ENCODE assay signal across 18 cellular contexts in genomic region chr6:149323353-149323752, GRCh38. TPM values are rescaled to one million over a fixed set of nuclear protein-coding genes. Genes with fewer than 3 reads are reported as not detected.
DNase-seq lines count a peak whose midpoint lies in the region; ATAC-seq and TF ChIP-seq lines count a peak whose summit lies in the region.
"Had no signal": no experiment of that assay in that cellular context is flagged by ENCODE, and none has a peak within 500 bp of the region (broad histone marks: within the 10 kb centered on the region; RNA-seq: fewer than 3 reads in every experiment).

No MANE protein-coding gene starts in this region.

- TF ChIP-seq CTCF in DOHH2 (IDR thresholded peaks at IDR 0.05; ENCODE audit: low read depth, low read length, poor library complexity, severe bottlenecking) (no peak), natural killer cell (IDR thresholded peaks at IDR 0.05) (no peak), BE2C (IDR thresholded peaks at IDR 0.05; ENCODE audit: low read depth, low read length) (no peak), dorsolateral prefrontal cortex (IDR thresholded peaks at IDR 0.05 in 54 of 56, conservative IDR thresholded peaks at IDR 0.05 in 2 of 56; ENCODE audit: low read depth in 1 of 56, partially characterized antibody in 56 of 56) (no peak)

- no peaks in the 10 kb centered on the region for H3K27me3 Mint-ChIP-seq in T-helper 2 cell treated with Interferon-gamma antibody and Interleukin-4, amounts not matched to agents 5 μg/mL and 100 μg/mL, for 36 hours (ENCODE audit: low read depth)
- no peaks in the 10 kb centered on the region for H3K27me3 Mint-ChIP-seq in activated naive CD8-positive, alpha-beta T cell
- no peaks in the 10 kb centered on the region for H3K27me3 Mint-ChIP-seq in natural killer cell (ENCODE audit: low read depth in 2 of 2)

- H3K27ac ChIP-seq in DOHH2 (ENCODE audit: low read depth, low read length) (no peak overlapping the region), dorsolateral prefrontal cortex (peak overlapping the region in 15 of 59 donors; percentile 3 to 98 (median 29))
- H3K27ac ChIP-seq: parathyroid adenoma, SJSA1 had no signal

- H3F3A ChIP-seq in DOHH2 (ENCODE audit: control insufficient read depth, insufficient read depth) = peaks cover 2% of the 10 kb centered on the region; the same call in 1 of the 2 replicates

- H4K20me1 ChIP-seq in DOHH2 (ENCODE audit: control insufficient read depth, insufficient read depth, low read depth, low read length) = peaks cover 9% of the 10 kb centered on the region; the same call in 1 of the 2 replicates

- no peak for ATAC-seq in natural killer cell

- intact Hi-C loops in natural killer cell (cut with micrococcal nuclease) (no loop called here), dorsolateral prefrontal cortex (cut with DNase I) (no loop called here)

- no peaks in the 10 kb centered on the region for H3K9me2 ChIP-seq in DOHH2 (replicated peaks; ENCODE audit: control insufficient read depth, low read length)

- DNase-seq in T-helper 2 cell treated with Interferon-gamma antibody and Interleukin-4, amounts not matched to agents 5 μg/mL and 100 μg/mL, for 36 hours (ENCODE audit: low spot score) = no peak
- no peak for DNase-seq in T-helper 2 cell
- DNase-seq in natural killer cell = no peak
- DNase-seq in BE2C = no peak
- no peak for DNase-seq in dorsolateral prefrontal cortex
- DNase-seq in DMS53 treated with DMSO at 0.1 percent for 48 hours (lab: John Stamatoyannopoulos, UW; ENCODE audit: unreplicated experiment) = no peak
- DNase-seq: activated CD8-positive, alpha-beta memory T cell treated with anti-CD3 and anti-CD28 coated beads, Interleukin-2, amount 50 U/mL, for 4 hours; COR-L47; esophagus squamous epithelium; GF-D8; heart left ventricle; kidney; NCI-H446; testis had no signal

- H3K79me2 ChIP-seq in DOHH2 (ENCODE audit: control insufficient read depth, low read length) = peaks cover 100% of the 10 kb centered on the region

- H3K36me3 Mint-ChIP-seq in T-helper 2 cell treated with Interferon-gamma antibody and Interleukin-4, amounts not matched to agents 5 μg/mL and 100 μg/mL, for 36 hours (ENCODE audit: low read depth) = peaks cover 42% of the 10 kb centered on the region
- H3K36me3 Mint-ChIP-seq in activated naive CD8-positive, alpha-beta T cell = peaks cover 5% of the 10 kb centered on the region
- no peaks in the 10 kb centered on the region for H3K36me3 Mint-ChIP-seq in natural killer cell

- H3K27ac Mint-ChIP-seq in T-helper 2 cell treated with Interferon-gamma antibody and Interleukin-4, amounts not matched to agents 5 μg/mL and 100 μg/mL, for 36 hours = peak overlapping the region; percentile 9
- H3K27ac Mint-ChIP-seq in activated naive CD8-positive, alpha-beta T cell = peak overlapping the region; percentile 98
- peak overlapping the region; percentile 32 to 56 for H3K27ac Mint-ChIP-seq in natural killer cell

- H3K4me3 Mint-ChIP-seq in T-helper 2 cell treated with Interferon-gamma antibody and Interleukin-4, amounts not matched to agents 5 μg/mL and 100 μg/mL, for 36 hours = peak overlapping the region; percentile 71
- H3K4me3 Mint-ChIP-seq in activated naive CD8-positive, alpha-beta T cell = peak overlapping the region; percentile 71
- no peak overlapping the region for H3K4me3 Mint-ChIP-seq in natural killer cell

- H3K27me3 ChIP-seq in DOHH2 (ENCODE audit: control insufficient read depth, low read length) = no peaks in the 10 kb centered on the region
- no peaks in the 10 kb centered on the region for H3K27me3 ChIP-seq in BE2C
- H3K27me3 ChIP-seq in dorsolateral prefrontal cortex = no peaks in the 10 kb centered on the region
- H3K27me3 ChIP-seq: esophagus squamous epithelium, heart left ventricle, SJSA1, testis had no signal

- H3K36me3 ChIP-seq in DOHH2 (ENCODE audit: control insufficient read depth, low read length) (0 out of 2 replicates have a peak, but pooled peaks cover 4% of the 10 kb centered on the region), BE2C (no peaks in the 10 kb centered on the region; the same call in none of the 2 replicates)
- H3K36me3 ChIP-seq: esophagus squamous epithelium, heart left ventricle had no signal

- peaks cover 42% of the 10 kb centered on the region for H3K4me1 Mint-ChIP-seq in T-helper 2 cell treated with Interferon-gamma antibody and Interleukin-4, amounts not matched to agents 5 μg/mL and 100 μg/mL, for 36 hours (ENCODE audit: low read depth)
- H3K4me1 Mint-ChIP-seq in activated naive CD8-positive, alpha-beta T cell (ENCODE audit: low read depth) = peaks cover 79% of the 10 kb centered on the region
- peaks cover 50 to 61% of the 10 kb centered on the region in 2 donors for H3K4me1 Mint-ChIP-seq in natural killer cell

- H3K9me3 Mint-ChIP-seq in T-helper 2 cell treated with Interferon-gamma antibody and Interleukin-4, amounts not matched to agents 5 μg/mL and 100 μg/mL, for 36 hours = no peaks in the 10 kb centered on the region
- H3K9me3 Mint-ChIP-seq in activated naive CD8-positive, alpha-beta T cell (ENCODE audit: low read depth) = no peaks in the 10 kb centered on the region
- no peaks in the 10 kb centered on the region for H3K9me3 Mint-ChIP-seq in natural killer cell

- H3K4me2 ChIP-seq in DOHH2 (ENCODE audit: low read length) = peak overlapping the region; percentile 6

- H3K9me3 ChIP-seq in DOHH2 (ENCODE audit: control insufficient read depth, insufficient read depth, low read length) = no peaks in the 10 kb centered on the region
- H3K9me3 ChIP-seq in BE2C = no peaks in the 10 kb centered on the region
- H3K9me3 ChIP-seq: esophagus squamous epithelium, heart left ventricle, SJSA1, testis had no signal

- H3K4me3 ChIP-seq in DOHH2 (ENCODE audit: low read length) = no peak overlapping the region
- H3K4me3 ChIP-seq in BE2C (ENCODE audit: low read depth, low read length) = no peak overlapping the region
- H3K4me3 ChIP-seq in dorsolateral prefrontal cortex = peak overlapping the region in 1 of 59 donors; percentile 6
- H3K4me3 ChIP-seq: esophagus squamous epithelium, heart left ventricle, SJSA1, testis had no signal

- H3K4me1 ChIP-seq in DOHH2 (ENCODE audit: control insufficient read depth, low read length) = peaks cover 54% of the 10 kb centered on the region
- no peaks in the 10 kb centered on the region; the same call in 1 of the 2 replicates for H3K4me1 ChIP-seq in BE2C

RNA-seq across cellular contexts. Expression of gene TAB2, which starts 5.8 kb away (rescaled TPM):
- total RNA-seq in natural killer cell (10 to 100 TPM; 65.7 to 74.9 (median 68.9) TPM), dorsolateral prefrontal cortex (100 to 1,000 TPM in 7 of 120 experiments, 10 to 100 TPM in 113; 52.3 to 121 (median 75.3) TPM)
- polyA plus RNA-seq in BE2C (2012; ENCODE audit: insufficient read depth, insufficient read length, low read depth) = 30.2 TPM

Comparison
In these comparisons a context has a peak if more than half of its experiments do, and no peak if none do; other contexts are left out.
1. H3K27ac Mint-ChIP-seq: peak in every context shown above with its lines; median percentile 98 in activated naive CD8-positive, alpha-beta T cell; 44 in natural killer cell; 9 in T-helper 2 cell treated with Interferon-gamma antibody and Interleukin-4, amounts not matched to agents 5 μg/mL and 100 μg/mL, for 36 hours.